In genomic region chr9:111348821-111349271, GRCh38 we compare ENCODE assay signal across 15 cellular contexts. TPM values are rescaled to one million over a fixed set of nuclear protein-coding genes. Genes with fewer than 3 reads are reported as not detected.
DNase-seq lines count a peak whose midpoint lies in the region; ATAC-seq lines count a peak whose summit lies in the region.
"Had no signal": no experiment of that assay in that cellular context is flagged by ENCODE, and none has a peak within 500 bp of the region (broad histone marks: within the 10 kb centered on the region; RNA-seq: fewer than 3 reads in every experiment).

No MANE protein-coding gene starts in this region.

- no peak overlapping the region for H3K27ac ChIP-seq in aorta (ENCODE audit: low read depth in 1 of 2, low read length in 2 of 2)

- H3K27me3 ChIP-seq in aorta (ENCODE audit: control insufficient read depth in 1 of 2, insufficient read depth in 2 of 2, low read length in 1 of 2) = no peaks in the 10 kb centered on the region
- H3K27me3 ChIP-seq: MG63 had no signal

- H3K4me1 ChIP-seq in aorta (ENCODE audit: control insufficient read depth in 1 of 2, insufficient read depth in 2 of 2, low read length in 2 of 2) = no peaks in the 10 kb centered on the region

- H3K27ac Mint-ChIP-seq in activated T-helper 2 cell treated with anti-CD3 and anti-CD28 coated beads, Interferon-gamma antibody, Interleukin-2, Interleukin-4, amounts not matched to agents 10 μg/mL and 5 μg/mL and 100 μg/mL, durations not matched to agents 14 hours and 24 hours and 36 hours = no peak overlapping the region
- H3K27ac Mint-ChIP-seq: activated naive CD8-positive, alpha-beta T cell treated with anti-CD3 and anti-CD28 coated beads, Interleukin-2, amount 10 ng/mL, durations not matched to agents 7 days and 5 days; CD4-positive, alpha-beta memory T cell; naive thymus-derived CD4-positive, alpha-beta T cell had no signal

- H3K4me3 ChIP-seq in aorta (ENCODE audit: low read length in 2 of 2) = no peak overlapping the region
- H3K4me3 ChIP-seq: MG63 had no signal

- WGBS in aorta, 2 donors = 18 to 19% methylated on average over 4 of the region's 4 CpGs

- no peaks in the 10 kb centered on the region for H3K36me3 ChIP-seq in aorta (ENCODE audit: control insufficient read depth in 1 of 2, insufficient read depth in 2 of 2, low read length in 1 of 2)

- H3K4me1 Mint-ChIP-seq in activated T-helper 2 cell treated with anti-CD3 and anti-CD28 coated beads, Interferon-gamma antibody, Interleukin-2, Interleukin-4, amounts not matched to agents 10 μg/mL and 5 μg/mL and 100 μg/mL, durations not matched to agents 14 hours and 24 hours and 36 hours (ENCODE audit: low read depth) = peaks cover 6% of the 10 kb centered on the region
- H3K4me1 Mint-ChIP-seq: activated naive CD8-positive, alpha-beta T cell treated with anti-CD3 and anti-CD28 coated beads, Interleukin-2, amount 10 ng/mL, durations not matched to agents 7 days and 5 days; CD4-positive, alpha-beta memory T cell had no signal

- intact Hi-C loops in aorta (cut with DNase I) = no loop called here
- intact Hi-C loops in activated T-helper 2 cell treated with anti-CD3 and anti-CD28 coated beads, Interferon-gamma antibody, Interleukin-2, Interleukin-4, amounts not matched to agents 10 μg/mL and 5 μg/mL and 100 μg/mL, durations not matched to agents 14 hours and 24 hours and 36 hours (cut with micrococcal nuclease) = no loop called here

- DNase-seq in LoVo (ENCODE audit: low spot score) = peak; percentile 34
- DNase-seq in dermis blood vessel endothelial cell = peak; percentile 85
- no peak for DNase-seq in left lobe of liver (ENCODE audit: low spot score)
- no peak for DNase-seq in aorta
- DNase-seq in activated T-helper 2 cell treated with anti-CD3 and anti-CD28 coated beads, Interferon-gamma antibody, Interleukin-2, Interleukin-4, amounts not matched to agents 10 μg/mL and 5 μg/mL and 100 μg/mL, durations not matched to agents 14 hours and 24 hours and 36 hours (ENCODE audit: low spot score) = no peak
- no peak for DNase-seq in nucleus accumbens (lab: John Stamatoyannopoulos, UW)
- DNase-seq: activated naive CD8-positive, alpha-beta T cell treated with anti-CD3 and anti-CD28 coated beads, Interleukin-2, amount 10 ng/mL, durations not matched to agents 7 days and 5 days; CD4-positive, alpha-beta memory T cell; H7; MG63; naive thymus-derived CD4-positive, alpha-beta T cell; NK-92 treated with Interleukin-12 subunit alpha and Interleukin-12 subunit beta, amount 100 ng/mL, for 24 hours had no signal

- H3K9me3 Mint-ChIP-seq in activated T-helper 2 cell treated with anti-CD3 and anti-CD28 coated beads, Interferon-gamma antibody, Interleukin-2, Interleukin-4, amounts not matched to agents 10 μg/mL and 5 μg/mL and 100 μg/mL, durations not matched to agents 14 hours and 24 hours and 36 hours = no peaks in the 10 kb centered on the region

- no peaks in the 10 kb centered on the region for H3K9me3 ChIP-seq in aorta (ENCODE audit: control insufficient read depth, low read length)

- ATAC-seq in left lobe of liver = peak; percentile 78
- peak; percentile 46 for ATAC-seq in aorta (ENCODE audit: low FRiP score)
- no peak for ATAC-seq in GM21381 (IDR thresholded peaks at IDR 0.05; ENCODE audit: unreplicated experiment)
- ATAC-seq: naive thymus-derived CD4-positive, alpha-beta T cell had no signal

- H3K36me3 Mint-ChIP-seq in activated T-helper 2 cell treated with anti-CD3 and anti-CD28 coated beads, Interferon-gamma antibody, Interleukin-2, Interleukin-4, amounts not matched to agents 10 μg/mL and 5 μg/mL and 100 μg/mL, durations not matched to agents 14 hours and 24 hours and 36 hours (ENCODE audit: low read depth) = no peaks in the 10 kb centered on the region
- H3K36me3 Mint-ChIP-seq: activated naive CD8-positive, alpha-beta T cell treated with anti-CD3 and anti-CD28 coated beads, Interleukin-2, amount 10 ng/mL, durations not matched to agents 7 days and 5 days; CD4-positive, alpha-beta memory T cell; naive thymus-derived CD4-positive, alpha-beta T cell had no signal

- no peak overlapping the region for H3K4me3 Mint-ChIP-seq in activated T-helper 2 cell treated with anti-CD3 and anti-CD28 coated beads, Interferon-gamma antibody, Interleukin-2, Interleukin-4, amounts not matched to agents 10 μg/mL and 5 μg/mL and 100 μg/mL, durations not matched to agents 14 hours and 24 hours and 36 hours (ENCODE audit: low read depth)
- H3K4me3 Mint-ChIP-seq: activated naive CD8-positive, alpha-beta T cell treated with anti-CD3 and anti-CD28 coated beads, Interleukin-2, amount 10 ng/mL, durations not matched to agents 7 days and 5 days; CD4-positive, alpha-beta memory T cell; naive thymus-derived CD4-positive, alpha-beta T cell had no signal

- peaks cover 17% of the 10 kb centered on the region for H3K27me3 Mint-ChIP-seq in activated T-helper 2 cell treated with anti-CD3 and anti-CD28 coated beads, Interferon-gamma antibody, Interleukin-2, Interleukin-4, amounts not matched to agents 10 μg/mL and 5 μg/mL and 100 μg/mL, durations not matched to agents 14 hours and 24 hours and 36 hours (ENCODE audit: low read depth)

RNA-seq across cellular contexts. Expression of gene OR2K2, which starts 18.8 kb away (rescaled TPM):
- total RNA-seq in dermis blood vessel endothelial cell (not detected in 2 replicates), left lobe of liver (not detected), aorta (not detected)
- polyA plus RNA-seq in aorta = not detected
- total RNA-seq in activated T-helper 2 cell treated with anti-CD3 and anti-CD28 coated beads, Interferon-gamma antibody, Interleukin-2, Interleukin-4, amounts not matched to agents 10 μg/mL and 5 μg/mL and 100 μg/mL, durations not matched to agents 14 hours and 24 hours and 36 hours = not detected in 2 replicates
- total RNA-seq: activated naive CD8-positive, alpha-beta T cell treated with anti-CD3 and anti-CD28 coated beads, Interleukin-2, amount 10 ng/mL, durations not matched to agents 7 days and 5 days; CD4-positive, alpha-beta memory T cell; chondrocyte; H7; naive thymus-derived CD4-positive, alpha-beta T cell had no signal
- polyA plus RNA-seq: CD4-positive, alpha-beta memory T cell; keratinocyte; naive thymus-derived CD4-positive, alpha-beta T cell had no signal

Comparison
In these comparisons a context has a peak if more than half of its experiments do, and no peak if none do; other contexts are left out.
1. DNase-seq: peak in LoVo (single experiment) and dermis blood vessel endothelial cell (single experiment); none in left lobe of liver (single experiment), aorta (0 of 2), activated T-helper 2 cell treated with anti-CD3 and anti-CD28 coated beads, Interferon-gamma antibody, Interleukin-2, Interleukin-4, amounts not matched to agents 10 μg/mL and 5 μg/mL and 100 μg/mL, durations not matched to agents 14 hours and 24 hours and 36 hours (single experiment) and nucleus accumbens (0 of 56).